Comparison of ENCODE assay signal across 8 cellular contexts in genomic region chr10:8054498-8055407, GRCh38. TPM values are rescaled to one million over a fixed set of nuclear protein-coding genes. Genes with fewer than 3 reads are reported as not detected.
DNase-seq lines count a peak whose midpoint lies in the region; ATAC-seq, FAIRE-seq and TF ChIP-seq lines count a peak whose summit lies in the region.

GATA3 (plus strand) TSS chr10:8054688; CDS start chr10:8055656, 968 bp downstream.

- H3K4me3 ChIP-seq in AG10803 (ENCODE audit: low read length) (peak within 1 kb of the TSS; percentile 56), tibial artery (peak within 1 kb of the TSS; percentile 37 to 46)

- no peaks in the 10 kb centered on the region for H3K9me3 Mint-ChIP-seq in activated CD4-positive, alpha-beta memory T cell treated with anti-CD3 and anti-CD28 coated beads, Interleukin-2, amount 10 ng/mL, durations not matched to agents 7 days and 5 days
- H3K9me3 Mint-ChIP-seq in endothelial cell (ENCODE audit: unreplicated experiment) (no peaks in the 10 kb centered on the region), natural killer cell (no peaks in the 10 kb centered on the region)

- FAIRE-seq in HTR-8/SVneo (lab: Jason Lieb, UNC) = no peak

- CTCF ChIA-PET in activated CD4-positive, alpha-beta memory T cell treated with anti-CD3 and anti-CD28 coated beads, Interleukin-2, amount 10 ng/mL, durations not matched to agents 7 days and 5 days (lab: Charles Lee) = interaction anchor here (0.6 to 1.0 kb wide), 4 partner anchors 20 to 1124 kb away, joined by 3 to 4 read pairs (median 4); no protein-coding TSS in a partner anchor

- H3K27ac Mint-ChIP-seq in activated CD4-positive, alpha-beta memory T cell treated with anti-CD3 and anti-CD28 coated beads, Interleukin-2, amount 10 ng/mL, durations not matched to agents 7 days and 5 days = peak within 1 kb of the TSS; percentile 99
- H3K27ac Mint-ChIP-seq in endothelial cell (ENCODE audit: unreplicated experiment) (peak within 1 kb of the TSS; percentile 86), natural killer cell (peak within 1 kb of the TSS; percentile 86 to 98)

- no peak for TF ChIP-seq CTCF in AG10803 (conservative IDR thresholded peaks at IDR 0.05; ENCODE audit: low read length)
- TF ChIP-seq CTCF in endothelial cell (IDR thresholded peaks at IDR 0.05; ENCODE audit: unreplicated experiment) = no peak
- no peak for TF ChIP-seq CTCF in natural killer cell (IDR thresholded peaks at IDR 0.05)
- no peak for TF ChIP-seq CTCF in tibial artery (IDR thresholded peaks at IDR 0.05)

- peaks cover 0 to 62% (median 57%) of the 10 kb centered on the region in 4 donors for H3K4me1 ChIP-seq in tibial artery

- no peaks in the 10 kb centered on the region for H3K36me3 ChIP-seq in tibial artery

- peaks cover 18% of the 10 kb centered on the region for H3K27me3 Mint-ChIP-seq in activated CD4-positive, alpha-beta memory T cell treated with anti-CD3 and anti-CD28 coated beads, Interleukin-2, amount 10 ng/mL, durations not matched to agents 7 days and 5 days
- H3K27me3 Mint-ChIP-seq in endothelial cell (ENCODE audit: unreplicated experiment) (peaks cover 27% of the 10 kb centered on the region), natural killer cell (ENCODE audit: low read depth in 2 of 2) (peaks cover 16 to 26% of the 10 kb centered on the region in 2 donors)

- POLR2A ChIA-PET in activated CD4-positive, alpha-beta memory T cell treated with anti-CD3 and anti-CD28 coated beads, Interleukin-2, amount 10 ng/mL, durations not matched to agents 7 days and 5 days (lab: Charles Lee) = interaction anchor here (0.6 to 7.0 kb wide), 13 partner anchors 9 to 361 kb away, joined by 3 to 49 read pairs (median 4); no protein-coding TSS in a partner anchor

- H3K27me3 ChIP-seq in tibial artery = peaks cover 5 to 97% of the 10 kb centered on the region in 2 donors

- H3K36me3 Mint-ChIP-seq in activated CD4-positive, alpha-beta memory T cell treated with anti-CD3 and anti-CD28 coated beads, Interleukin-2, amount 10 ng/mL, durations not matched to agents 7 days and 5 days (ENCODE audit: low read depth) = peaks cover 56% of the 10 kb centered on the region
- peaks cover 29% of the 10 kb centered on the region for H3K36me3 Mint-ChIP-seq in endothelial cell (ENCODE audit: low read depth, unreplicated experiment)
- H3K36me3 Mint-ChIP-seq in natural killer cell = no peaks in the 10 kb centered on the region

- no peak within 1 kb of the TSS for H3K27ac ChIP-seq in tibial artery

- intact Hi-C loops in natural killer cell (cut with micrococcal nuclease) = loop anchor here (1.0 to 5.0 kb wide), 4 partner anchors 278 to 1153 kb away; no protein-coding TSS in a partner anchor
- intact Hi-C loops in tibial artery (cut with DNase I; ENCODE audit: low total_unique reads) = no loop called here

- DNase-seq in AG10803 (ENCODE audit: low read depth) (peak; percentile 36), HTR-8/SVneo (ENCODE audit: insufficient read length, low spot score) (peak; percentile 81), endothelial cell (ENCODE audit: low spot score) (peak; percentile 82), natural killer cell (peak; percentile 75), tibial artery (peak in 1 of 2 donors; percentile 38), GM19240 (ENCODE audit: insufficient read length, low spot score) (no peak)
- DNase-seq in activated CD4-positive, alpha-beta memory T cell treated with anti-CD3 and anti-CD28 coated beads, Interleukin-2, amount 10 ng/mL, durations not matched to agents 7 days and 5 days = peak; percentile 91

- ATAC-seq in GM19438 (IDR thresholded peaks at IDR 0.05; ENCODE audit: low read depth, unreplicated experiment) = peak; percentile 41
- peak; percentile 57 to 79 (median 65) for ATAC-seq in natural killer cell

- no peaks in the 10 kb centered on the region for H3K9me3 ChIP-seq in tibial artery

- peaks cover 40% of the 10 kb centered on the region for H3K4me1 Mint-ChIP-seq in activated CD4-positive, alpha-beta memory T cell treated with anti-CD3 and anti-CD28 coated beads, Interleukin-2, amount 10 ng/mL, durations not matched to agents 7 days and 5 days
- H3K4me1 Mint-ChIP-seq in endothelial cell (ENCODE audit: unreplicated experiment) = peaks cover 36% of the 10 kb centered on the region
- peaks cover 57 to 73% of the 10 kb centered on the region in 2 donors for H3K4me1 Mint-ChIP-seq in natural killer cell

- H3K4me3 Mint-ChIP-seq in activated CD4-positive, alpha-beta memory T cell treated with anti-CD3 and anti-CD28 coated beads, Interleukin-2, amount 10 ng/mL, durations not matched to agents 7 days and 5 days = peak within 1 kb of the TSS; percentile 98
- H3K4me3 Mint-ChIP-seq in endothelial cell (ENCODE audit: unreplicated experiment) (peak within 1 kb of the TSS; percentile 98), natural killer cell (peak within 1 kb of the TSS; percentile 99)

RNA-seq across cellular contexts. Expression of gene GATA3, which starts in this region (rescaled TPM):
- 100 to 1,000 TPM; 112 TPM for total RNA-seq in activated CD4-positive, alpha-beta memory T cell treated with anti-CD3 and anti-CD28 coated beads, Interleukin-2, amount 10 ng/mL, durations not matched to agents 7 days and 5 days
- total RNA-seq in endothelial cell (ENCODE audit: unreplicated experiment) (70.9 TPM), natural killer cell (10 to 100 TPM; 50.3 to 92.2 (median 68.8) TPM)
